9 cellular contexts compared by ENCODE assay signal in genomic region chr11:35158371-35159081, GRCh38. TPM values are rescaled to one million over a fixed set of nuclear protein-coding genes. Genes with fewer than 3 reads are reported as not detected.
DNase-seq lines count a peak whose midpoint lies in the region; ATAC-seq and TF ChIP-seq lines count a peak whose summit lies in the region.
"Had no signal": no experiment of that assay in that cellular context is flagged by ENCODE, and none has a peak within 500 bp of the region (broad histone marks: within the 10 kb centered on the region; RNA-seq: fewer than 3 reads in every experiment).

No MANE protein-coding gene starts in this region.

- CTCF ChIA-PET in mammary epithelial cell (lab: Charles Lee; ENCODE audit: low non-redundant PET) = no interaction called here

- peaks cover 6% of the 10 kb centered on the region for H3K9me3 Mint-ChIP-seq in activated T-cell treated with anti-CD3 and anti-CD28 coated beads, Interleukin-2, amount 50 U/mL, for 24 hours
- H3K9me3 Mint-ChIP-seq in activated T-cell treated with anti-CD3 and anti-CD28 coated beads, Interleukin-2, amount 50 U/mL, for 4 hours = no peaks in the 10 kb centered on the region

- in situ Hi-C loops in mammary epithelial cell (cut with MboI; ENCODE audit: low sequenced_read_pairs in 2 of 2) = no loop called here

- H3K4me1 ChIP-seq in mammary epithelial cell (ENCODE audit: insufficient read depth, low read length) (peaks cover 89% of the 10 kb centered on the region), lung (ENCODE audit: control insufficient read depth in 2 of 2, insufficient read depth in 2 of 2, low read length in 2 of 2) (peaks cover 18% of the 10 kb centered on the region in 2 donors), tibial artery (peaks cover 0 to 85% (median 48%) of the 10 kb centered on the region in 4 donors)
- H3K4me1 ChIP-seq: HAP-1 had no signal

- H3K79me2 ChIP-seq in mammary epithelial cell (ENCODE audit: insufficient read depth, low read length) = peaks cover 99% of the 10 kb centered on the region

- H3K27ac Mint-ChIP-seq in activated T-cell treated with anti-CD3 and anti-CD28 coated beads, Interleukin-2, amount 50 U/mL, for 24 hours = peak overlapping the region; percentile 99

- H3K36me3 Mint-ChIP-seq in activated T-cell treated with anti-CD3 and anti-CD28 coated beads, Interleukin-2, amount 50 U/mL, for 24 hours (ENCODE audit: low read depth) = peaks cover 100% of the 10 kb centered on the region
- H3K36me3 Mint-ChIP-seq in activated T-cell treated with anti-CD3 and anti-CD28 coated beads, Interleukin-2, amount 50 U/mL, for 4 hours (ENCODE audit: insufficient read depth) = peaks cover 71% of the 10 kb centered on the region

- H3K27me3 ChIP-seq in mammary epithelial cell (ENCODE audit: insufficient read depth, low read length) (no peaks in the 10 kb centered on the region), lung (ENCODE audit: control insufficient read depth, insufficient read depth) (no peaks in the 10 kb centered on the region), tibial artery (no peaks in the 10 kb centered on the region)

- 33% methylated on average over 6 of the region's 6 CpGs for WGBS in mammary epithelial cell (ENCODE audit: low coverage, missing lambda C conversion rate)
- WGBS in lung, 2 donors = 42 to 63% methylated on average over 6 of the region's 6 CpGs

- H3K27ac ChIP-seq in mammary epithelial cell (ENCODE audit: insufficient read depth, low read depth, low read length) (peak overlapping the region; percentile 45), lung (ENCODE audit: low read depth in 1 of 2, low read length in 1 of 2) (peak overlapping the region in 1 of 2 donors; percentile 66), tibial artery (peak overlapping the region; percentile 38 to 45)

- H3K36me3 ChIP-seq in mammary epithelial cell (ENCODE audit: insufficient read depth, low read length) (peaks cover 40% of the 10 kb centered on the region), lung (ENCODE audit: control insufficient read depth in 2 of 2, insufficient read depth in 2 of 2, low read length in 2 of 2) (no peaks in the 10 kb centered on the region), tibial artery (no peaks in the 10 kb centered on the region)
- H3K36me3 ChIP-seq: HAP-1 had no signal

- H3K9me3 ChIP-seq in mammary epithelial cell (replicated peaks; ENCODE audit: insufficient read depth, low read length) (no peaks in the 10 kb centered on the region), lung (ENCODE audit: control insufficient read depth in 2 of 2, insufficient read depth in 1 of 2, low read length in 1 of 2) (no peaks in the 10 kb centered on the region), tibial artery (no peaks in the 10 kb centered on the region)
- H3K9me3 ChIP-seq: HAP-1 had no signal

- peaks cover 99% of the 10 kb centered on the region for H3K4me1 Mint-ChIP-seq in activated T-cell treated with anti-CD3 and anti-CD28 coated beads, Interleukin-2, amount 50 U/mL, for 24 hours (ENCODE audit: low read depth)
- H3K4me1 Mint-ChIP-seq in activated T-cell treated with anti-CD3 and anti-CD28 coated beads, Interleukin-2, amount 50 U/mL, for 4 hours (ENCODE audit: low read depth) = peaks cover 98% of the 10 kb centered on the region

- intact Hi-C loops in mammary epithelial cell (cut with micrococcal nuclease) = no loop called here
- intact Hi-C loops in tibial artery (cut with DNase I; ENCODE audit: low total_unique reads) = loop anchor here (10.0 kb wide), 1 partner anchor 136 kb away; no protein-coding TSS in a partner anchor

- no TSS peak for BruUV-seq in mammary epithelial cell (replicated peaks; lab: Mats Ljungman, UMichigan)

- no peaks in the 10 kb centered on the region for H3K27me3 Mint-ChIP-seq in activated T-cell treated with anti-CD3 and anti-CD28 coated beads, Interleukin-2, amount 50 U/mL, for 24 hours
- H3K27me3 Mint-ChIP-seq in activated T-cell treated with anti-CD3 and anti-CD28 coated beads, Interleukin-2, amount 50 U/mL, for 4 hours (ENCODE audit: low read depth) = no peaks in the 10 kb centered on the region

- no peak for TF ChIP-seq CTCF in mammary epithelial cell (conservative IDR thresholded peaks at IDR 0.05 in 1 of 2, IDR thresholded peaks at IDR 0.05 in 1 of 2; ENCODE audit: extremely low read depth in 1 of 2, insufficient read depth in 1 of 2, low read depth in 1 of 2, low read length in 2 of 2)
- no peak for TF ChIP-seq CTCF in lung (IDR thresholded peaks at IDR 0.05; ENCODE audit: control extremely low read depth, extremely low read depth)
- no peak for TF ChIP-seq CTCF in tibial artery (IDR thresholded peaks at IDR 0.05)

- H3K4me3 Mint-ChIP-seq in activated T-cell treated with anti-CD3 and anti-CD28 coated beads, Interleukin-2, amount 50 U/mL, for 24 hours = no peak overlapping the region
- no peak overlapping the region for H3K4me3 Mint-ChIP-seq in activated T-cell treated with anti-CD3 and anti-CD28 coated beads, Interleukin-2, amount 50 U/mL, for 4 hours

- no peak overlapping the region for H3K9ac ChIP-seq in mammary epithelial cell (ENCODE audit: insufficient read depth, low read length)

- no peak overlapping the region for H2AFZ ChIP-seq in mammary epithelial cell (ENCODE audit: low read depth, low read length)

- dilution Hi-C loops in mammary epithelial cell (cut with HindIII; ENCODE audit: low sequenced_read_pairs) = no loop called here

- DNase-seq in activated T-cell treated with anti-CD3 and anti-CD28 coated beads, Interleukin-2, amount 50 U/mL, for 24 hours = no peak
- no peak for DNase-seq in activated T-cell treated with anti-CD3 and anti-CD28 coated beads, Interleukin-2, amount 50 U/mL, for 4 hours
- DNase-seq in mammary epithelial cell (peak; percentile 67), lung (ENCODE audit: low spot score) (no peak), tibial artery (peak in 1 of 2 donors; percentile 72), retina (no peak), inferior parietal cortex (ENCODE audit: extremely low spot score) (no peak)

- H3K4me2 ChIP-seq in mammary epithelial cell (ENCODE audit: insufficient read depth, low read depth, low read length) = peak overlapping the region; percentile 34

- peaks cover 29% of the 10 kb centered on the region for H4K20me1 ChIP-seq in mammary epithelial cell (ENCODE audit: insufficient read depth, low read length)

- ATAC-seq in activated T-cell treated with anti-CD3 and anti-CD28 coated beads, Interleukin-2, amount 50 U/mL, for 4 hours = no peak
- ATAC-seq in lung (ENCODE audit: insufficient read depth, low FRiP score) (peak; percentile 63), GM18868 (IDR thresholded peaks at IDR 0.05; ENCODE audit: unreplicated experiment) (no peak)

- H3K4me3 ChIP-seq in mammary epithelial cell (replicated peaks in 1 of 3; ENCODE audit: insufficient read depth in 1 of 3, low read depth in 2 of 3, low read length in 3 of 3) = no peak overlapping the region
- H3K4me3 ChIP-seq in lung = no peak overlapping the region
- H3K4me3 ChIP-seq in tibial artery = no peak overlapping the region
- H3K4me3 ChIP-seq: HAP-1 had no signal

RNA-seq across cellular contexts. Expression of gene CD44, which starts 19.6 kb away (rescaled TPM):
- 100 to 1,000 TPM; 468 to 781 (median 646) TPM for total RNA-seq in activated T-cell treated with anti-CD3 and anti-CD28 coated beads, Interleukin-2, amount 50 U/mL, for 4 hours
- total RNA-seq in mammary epithelial cell = 1,000 to 10,000 TPM; 1,362 to 2,544 TPM
- 2,091 TPM for polyA plus RNA-seq in mammary epithelial cell
- polyA minus RNA-seq in mammary epithelial cell = 2,638 TPM
- total RNA-seq in lung = 100 to 1,000 TPM; 533 to 556 TPM
- polyA plus RNA-seq in lung = 100 to 1,000 TPM; 115 to 636 TPM
